ENCODE assay signal across 3 cellular contexts in genomic region chr9:128728298-128728697, GRCh38.
A peak's percentile ranks its signal among the peaks of the same experiment; 100 is the strongest.
TF ChIP-seq lines count a peak whose summit lies in the region.

No MANE protein-coding gene starts in this region.

TF ChIP-seq in SK-N-SH, 30 proteins besides CTCF, POLR2A, EP300 and RAD21 (continued from another document and continues in another):
- no peak for TF ChIP-seq IRF3 (IDR thresholded peaks at IDR 0.05; ENCODE audit: low read depth, low read length)
- no peak for TF ChIP-seq ZBTB33 (IDR thresholded peaks at IDR 0.05; ENCODE audit: borderline replicate concordance, low read depth)
- no peak for TF ChIP-seq REST (IDR thresholded peaks at IDR 0.05; ENCODE audit: low read depth, low read length)
- TF ChIP-seq GABPA (IDR thresholded peaks at IDR 0.05; ENCODE audit: low read depth), result no peak
- no peak for TF ChIP-seq FOXJ3 (CRISPR knock-in tag; IDR thresholded peaks at IDR 0.05)
- TF ChIP-seq FOSL2 (IDR thresholded peaks at IDR 0.05; ENCODE audit: borderline replicate concordance, low read depth), result no peak
- no peak for TF ChIP-seq MXI1 (IDR thresholded peaks at IDR 0.05; ENCODE audit: low read depth, low read length)
- no peak for TF ChIP-seq SIN3A (IDR thresholded peaks at IDR 0.05; ENCODE audit: borderline replicate concordance, low read depth, low read length)
- TF ChIP-seq MAX (IDR thresholded peaks at IDR 0.05; ENCODE audit: low read depth), result no peak
- no peak for TF ChIP-seq NFIC (IDR thresholded peaks at IDR 0.05; ENCODE audit: borderline replicate concordance)

TF ChIP-seq in SK-N-SH treated with all-trans-retinoic acid at 6 μM for 48 hours, 23 proteins besides CTCF, POLR2A, EP300 and RAD21:
- TF ChIP-seq ZNF70 (CRISPR knock-in tag; IDR thresholded peaks at IDR 0.05) (no peak), GLIS3 (CRISPR knock-in tag; IDR thresholded peaks at IDR 0.05) (no peak), TCF4 (CRISPR knock-in tag; IDR thresholded peaks at IDR 0.05; ENCODE audit: borderline replicate concordance) (no peak)
TF ChIP-seq in SK-N-SH treated with all-trans-retinoic acid at 6 μM for 48 hours: peak in this region for 0.

TF ChIP-seq in HEK293, 187 proteins besides CTCF, POLR2A, EP300 and RAD21 (continued from another document):
- no peak for TF ChIP-seq BCL11B (tag by site-specific recombination; IDR thresholded peaks at IDR 0.05; ENCODE audit: low read depth)
- TF ChIP-seq ZNF510 (tag by site-specific recombination; IDR thresholded peaks at IDR 0.05; ENCODE audit: insufficient replicate concordance), result no peak
- TF ChIP-seq ZNF350 (tag by site-specific recombination; IDR thresholded peaks at IDR 0.05), result no peak
- no peak for TF ChIP-seq BCL6B (tag by site-specific recombination; IDR thresholded peaks at IDR 0.05)
- TF ChIP-seq ZNF692 (tag by site-specific recombination; IDR thresholded peaks at IDR 0.05), result no peak
- peak; percentile 35; the same call in 1 of the 2 replicates for TF ChIP-seq GLIS1 (tag by site-specific recombination; IDR thresholded peaks at IDR 0.05)
- TF ChIP-seq ZNF280D (tag by site-specific recombination; IDR thresholded peaks at IDR 0.05), result no peak
- TF ChIP-seq ZIC2 (tag by site-specific recombination; IDR thresholded peaks at IDR 0.05), result peak; percentile 55
